ENCODE assay signal across 8 cellular contexts in the genomic region with DNA sequence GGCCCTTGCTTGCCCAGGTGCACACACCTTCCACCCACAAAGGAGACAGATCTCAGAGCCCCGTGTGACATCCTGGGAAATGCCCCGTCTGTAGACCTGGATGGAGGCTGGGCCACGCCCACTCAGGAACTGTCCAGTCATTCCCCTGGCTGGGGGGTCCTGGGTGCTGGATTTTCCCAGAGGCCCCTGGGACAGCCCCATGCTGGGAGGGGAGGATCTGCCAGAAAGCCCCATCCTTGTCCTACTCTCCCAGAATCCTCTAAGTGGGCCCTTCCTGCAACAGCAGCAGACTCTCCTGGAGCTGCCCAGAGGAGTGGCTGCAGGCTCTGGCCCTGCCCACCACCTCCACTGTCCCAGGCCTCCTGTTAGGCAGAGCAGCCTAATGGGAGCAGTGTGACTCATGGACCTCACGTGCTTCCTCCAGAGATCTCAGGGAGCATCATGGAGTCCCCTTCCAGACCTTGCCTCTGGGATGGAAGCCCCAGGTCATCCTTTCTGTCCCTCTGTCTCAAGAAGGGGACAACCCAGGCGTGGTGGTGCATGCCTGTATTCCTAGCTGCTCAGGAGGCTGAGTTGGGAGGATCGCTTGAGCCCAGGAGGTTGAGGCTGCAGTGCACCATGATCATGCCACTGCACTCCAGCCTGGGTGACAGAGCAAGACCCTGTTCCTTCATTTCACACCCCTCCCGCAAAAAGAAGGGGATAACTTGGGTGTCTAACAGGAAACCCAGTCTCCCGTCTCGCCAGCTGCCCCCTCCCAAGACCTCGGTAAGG. TPM values are rescaled to one million over a fixed set of nuclear protein-coding genes. Genes with fewer than 3 reads are reported as not detected.
DNase-seq lines count a peak whose midpoint lies in the region; ATAC-seq and TF ChIP-seq lines count a peak whose summit lies in the region.

No MANE protein-coding gene starts in this region.

- H3K27ac Mint-ChIP-seq in Calu3 (ENCODE audit: unreplicated experiment) = peak overlapping the region; percentile 77
- H3K27ac Mint-ChIP-seq in central memory CD8-positive, alpha-beta T cell (ENCODE audit: low read depth) = peak overlapping the region; percentile 38
- H3K27ac Mint-ChIP-seq in naive thymus-derived CD8-positive, alpha-beta T cell = peak overlapping the region in 9 of 10 donors; percentile 56 to 88 (median 73)

- H3K36me3 Mint-ChIP-seq in Calu3 (ENCODE audit: insufficient read depth, unreplicated experiment) = peaks cover 65% of the 10 kb centered on the region
- H3K36me3 Mint-ChIP-seq in central memory CD8-positive, alpha-beta T cell (ENCODE audit: insufficient read depth) = peaks cover 30% of the 10 kb centered on the region
- peaks cover 0 to 86% (median 14%) of the 10 kb centered on the region in 3 donors for H3K36me3 Mint-ChIP-seq in naive thymus-derived CD8-positive, alpha-beta T cell

- no peak overlapping the region for H3K4me3 Mint-ChIP-seq in Calu3 (ENCODE audit: low read depth, unreplicated experiment)
- H3K4me3 Mint-ChIP-seq in central memory CD8-positive, alpha-beta T cell = no peak overlapping the region
- H3K4me3 Mint-ChIP-seq in naive thymus-derived CD8-positive, alpha-beta T cell = no peak overlapping the region

- intact Hi-C loops in Calu3 (cut with micrococcal nuclease; ENCODE audit: unreplicated experiment) = loop anchor here (2.0 to 5.0 kb wide), 3 partner anchors 50 to 274 kb away; a partner anchor contains a TSS

- CTCF ChIA-PET in Calu3 (lab: Charles Lee) = interaction anchor here (1.0 to 1.9 kb wide), 4 partner anchors 9 to 50 kb away, joined by 3 to 14 read pairs (median 7); no protein-coding TSS in a partner anchor

- DNase-seq in Calu3 (peak; percentile 52), M059J (ENCODE audit: low read depth) (peak; percentile 85), DMS79 (lab: John Stamatoyannopoulos, UW) (no peak), NCI-H510A treated with DMSO at 0.1 percent for 48 hours (lab: John Stamatoyannopoulos, UW) (no peak)
- no peak for DNase-seq in central memory CD8-positive, alpha-beta T cell (ENCODE audit: low spot score in 2 of 2)
- DNase-seq in naive thymus-derived CD8-positive, alpha-beta T cell = no peak

- TF ChIP-seq CTCF in Calu3 (IDR thresholded peaks at IDR 0.05; ENCODE audit: unreplicated experiment) = no peak

- H3K9me3 Mint-ChIP-seq in Calu3 (ENCODE audit: low read depth, unreplicated experiment) = no peaks in the 10 kb centered on the region
- no peaks in the 10 kb centered on the region for H3K9me3 Mint-ChIP-seq in central memory CD8-positive, alpha-beta T cell
- no peaks in the 10 kb centered on the region for H3K9me3 Mint-ChIP-seq in naive thymus-derived CD8-positive, alpha-beta T cell

- H3K4me1 Mint-ChIP-seq in Calu3 (ENCODE audit: low read depth, unreplicated experiment) = peaks cover 19% of the 10 kb centered on the region
- H3K4me1 Mint-ChIP-seq in central memory CD8-positive, alpha-beta T cell = peaks cover 35% of the 10 kb centered on the region
- H3K4me1 Mint-ChIP-seq in naive thymus-derived CD8-positive, alpha-beta T cell = peaks cover 9 to 31% (median 18%) of the 10 kb centered on the region in 4 donors

- POLR2A ChIA-PET in naive thymus-derived CD8-positive, alpha-beta T cell (lab: Charles Lee) = interaction anchor here (1.0 to 1.5 kb wide), 3 partner anchors 45 to 52 kb away, joined by 3 to 5 read pairs (median 4); no protein-coding TSS in a partner anchor

- ATAC-seq in central memory CD8-positive, alpha-beta T cell (replicated peaks; ENCODE audit: extremely low read depth, poor library complexity, severe bottlenecking) = no peak
- no peak for ATAC-seq in naive thymus-derived CD8-positive, alpha-beta T cell
- ATAC-seq in GM21528 (IDR thresholded peaks at IDR 0.05; ENCODE audit: low FRiP score, unreplicated experiment) (no peak), GM19351 (IDR thresholded peaks at IDR 0.05; ENCODE audit: unreplicated experiment) (no peak)

- no peaks in the 10 kb centered on the region for H3K27me3 Mint-ChIP-seq in Calu3 (ENCODE audit: unreplicated experiment)
- no peaks in the 10 kb centered on the region for H3K27me3 Mint-ChIP-seq in central memory CD8-positive, alpha-beta T cell
- no peaks in the 10 kb centered on the region for H3K27me3 Mint-ChIP-seq in naive thymus-derived CD8-positive, alpha-beta T cell

- no TSS peak for BruUV-seq in Calu3 (replicated peaks; lab: Mats Ljungman, UMichigan)

RNA-seq across cellular contexts. Expression of a gene that starts 51.7 kb away (rescaled TPM):
- total RNA-seq in Calu3 (2022) = 93.4 and 128 TPM in 2 replicates
- 19.8 and 34.4 TPM in 2 replicates for total RNA-seq in M059J (2014; rRNA removed; shearing (Covaris generic))
- 100 to 1,000 TPM; 262 TPM for total RNA-seq in naive thymus-derived CD8-positive, alpha-beta T cell
- polyA plus RNA-seq in naive thymus-derived CD8-positive, alpha-beta T cell = 10 to 100 TPM; 24.3 to 38.9 (median 24.9) TPM

RNA-seq across cellular contexts. Expression of a gene that starts 55.4 kb away (rescaled TPM):
- 86.9 and 95.4 TPM in 2 replicates for total RNA-seq in Calu3 (2022)
- 33.9 and 90.3 TPM in 2 replicates for total RNA-seq in M059J (2014; rRNA removed; shearing (Covaris generic))
- total RNA-seq in naive thymus-derived CD8-positive, alpha-beta T cell = 10 to 100 TPM; 40.0 to 49.2 TPM
- 10 to 100 TPM; 29.9 to 35.5 (median 34.8) TPM for polyA plus RNA-seq in naive thymus-derived CD8-positive, alpha-beta T cell

Comparison
In these comparisons a context has a peak if more than half of its experiments do, and no peak if none do; other contexts are left out.
1. DNase-seq: peak in Calu3 (single experiment) and M059J (single experiment); none in central memory CD8-positive, alpha-beta T cell (0 of 2), naive thymus-derived CD8-positive, alpha-beta T cell (0 of 10), DMS79 (single experiment) and NCI-H510A treated with DMSO at 0.1 percent for 48 hours (single experiment).
2. Peak in every context shown above with its lines, with median percentiles within 50 percentile points of each other: H3K27ac Mint-ChIP-seq.